21 cellular contexts compared by ENCODE assay signal in genomic region chr7:84629640-84630318, GRCh38.
DNase-seq lines count a peak whose midpoint lies in the region; FAIRE-seq and TF ChIP-seq lines count a peak whose summit lies in the region.
"Had no signal": no experiment of that assay in that cellular context is flagged by ENCODE, and none has a peak within 500 bp of the region (broad histone marks: within the 10 kb centered on the region; RNA-seq: fewer than 3 reads in every experiment).

No MANE protein-coding gene starts in this region.

- TF ChIP-seq CTCF in epithelial cell of esophagus (IDR thresholded peaks at IDR 0.05; ENCODE audit: insufficient read depth, low read depth, low read length, missing control alignments): no peak

- DNase-seq in RCC 7860 (ENCODE audit: low spot score): no peak
- peak; percentile 61 for DNase-seq in epithelial cell of esophagus (ENCODE audit: low read depth)
- DNase-seq in urothelium cell line (ENCODE audit: low spot score): no peak
- no peak for DNase-seq in NCI-H128 (lab: John Stamatoyannopoulos, UW; ENCODE audit: unreplicated experiment)
- DNase-seq in DMS153 treated with DMSO at 0.1 percent for 48 hours (lab: John Stamatoyannopoulos, UW; ENCODE audit: unreplicated experiment): no peak
- no peak for DNase-seq in NK-92 treated with Interleukin-12 subunit alpha and Interleukin-12 subunit beta, amount 100 ng/mL, for 24 hours (lab: John Stamatoyannopoulos, UW)
- DNase-seq: CD8-positive, alpha-beta memory T cell; DMS 273 treated with DMSO at 0.1 percent for 48 hours; DND-41; Karpas-422; NCI-H1092; NCI-H1436; NCI-H187; NCI-H2081 treated with DMSO at 0.1 percent for 48 hours; NCI-H2171 treated with DMSO at 0.1 percent for 48 hours; NCI-H524; NCI-H748 treated with DMSO at 0.1 percent for 48 hours; SHP77 had no signal

- no peak overlapping the region for H3K4me3 ChIP-seq in epithelial cell of esophagus (ENCODE audit: low read length)

- FAIRE-seq in G401.6 (lab: Jason Lieb, UNC) (peak; percentile 93), RCC 7860 (lab: Jason Lieb, UNC) (peak; percentile 75), urothelium cell line (lab: Jason Lieb, UNC) (peak; percentile 77)
- FAIRE-seq: GM18507, H54 had no signal
